ENCODE assay signal across 23 cellular contexts in genomic region chr5:33743089-33743488, GRCh38.
DNase-seq lines count a peak whose midpoint lies in the region; ATAC-seq and TF ChIP-seq lines count a peak whose summit lies in the region.
"Had no signal": no experiment of that assay in that cellular context is flagged by ENCODE, and none has a peak within 500 bp of the region (broad histone marks: within the 10 kb centered on the region; RNA-seq: fewer than 3 reads in every experiment).

No MANE protein-coding gene starts in this region.

- no peaks in the 10 kb centered on the region for H3K9me3 ChIP-seq in IMR-90 (ENCODE audit: control insufficient read depth, insufficient read depth, low read length)

- TF ChIP-seq CTCF in IMR-90 (conservative IDR thresholded peaks at IDR 0.05; ENCODE audit: low read depth, low read length): no peak
- TF ChIP-seq CTCF in endothelial cell (IDR thresholded peaks at IDR 0.05; ENCODE audit: unreplicated experiment): no peak
- TF ChIP-seq CTCF in neural crest cell (conservative IDR thresholded peaks at IDR 0.05): no peak

- H2AFZ ChIP-seq in IMR-90 (replicated peaks; ENCODE audit: low read length, poor library complexity): no peak overlapping the region

- H3K4ac ChIP-seq in IMR-90 (ENCODE audit: low read depth, low read length): no peak overlapping the region

- peaks cover 5% of the 10 kb centered on the region for H3K4me1 Mint-ChIP-seq in endothelial cell (ENCODE audit: unreplicated experiment)
- peaks cover 9% of the 10 kb centered on the region for H3K4me1 Mint-ChIP-seq in neural crest cell

- H3K56ac ChIP-seq in IMR-90 (ENCODE audit: extremely low read depth, insufficient read depth, low read length): no peak overlapping the region

- no peak overlapping the region for H3K4me2 ChIP-seq in IMR-90 (ENCODE audit: low read depth, low read length)

- no peaks in the 10 kb centered on the region for H3K9me3 Mint-ChIP-seq in endothelial cell (ENCODE audit: unreplicated experiment)
- H3K9me3 Mint-ChIP-seq in neural crest cell: no peaks in the 10 kb centered on the region
- H3K9me3 Mint-ChIP-seq: CD8-positive, alpha-beta T cell had no signal

- H3K36me3 ChIP-seq in IMR-90 (ENCODE audit: control insufficient read depth, insufficient read depth, low read length): no peaks in the 10 kb centered on the region

- peaks cover 3% of the 10 kb centered on the region for H3K4me1 ChIP-seq in IMR-90 (ENCODE audit: control insufficient read depth, insufficient read depth, low read length)

- peak; percentile 13 for DNase-seq in NCI-H345 (lab: John Stamatoyannopoulos, UW)
- DNase-seq in NCI-H345 treated with DMSO at 0.1 percent for 48 hours (lab: John Stamatoyannopoulos, UW; ENCODE audit: unreplicated experiment): no peak
- DNase-seq in IMR-90: no peak
- no peak for DNase-seq in endothelial cell (ENCODE audit: low spot score)
- DNase-seq in neural crest cell (ENCODE audit: low read depth, low spot score): no peak
- no peak for DNase-seq in T-helper 9 cell
- DNase-seq in posterior cingulate gyrus: no peak
- DNase-seq in retina: no peak
- DNase-seq: 8988T; C1 segment of cervical spinal cord; CD8-positive, alpha-beta T cell; DND-41; GOT3; KG1; NCI-H1092; NCI-H1436; NCI-H187 treated with DMSO at 0.1 percent for 48 hours; NCI-H2107; NCI-H226; NCI-H524 treated with DMSO at 0.1 percent for 48 hours; NCI-H82; OCI-M1 had no signal

- no peak overlapping the region for H2BK15ac ChIP-seq in IMR-90 (ENCODE audit: low read depth, low read length)

- H3K27me3 Mint-ChIP-seq in endothelial cell (ENCODE audit: unreplicated experiment): no peaks in the 10 kb centered on the region
- H3K27me3 Mint-ChIP-seq in neural crest cell (ENCODE audit: low read depth): no peaks in the 10 kb centered on the region

- H2AK5ac ChIP-seq in IMR-90 (ENCODE audit: low read depth, low read length): no peak overlapping the region

- intact Hi-C loops in IMR-90 (cut with micrococcal nuclease): no loop called here
- intact Hi-C loops in posterior cingulate gyrus (cut with DNase I): no loop called here

- CTCF ChIA-PET in IMR-90 (lab: Yijun Ruan, JAX): no interaction called here

- dilution Hi-C loops in IMR-90 (cut with HindIII; ENCODE audit: low sequenced_read_pairs, unreplicated experiment): no loop called here

- H2BK20ac ChIP-seq in IMR-90 (ENCODE audit: low read depth, low read length): no peak overlapping the region

- H3K79me1 ChIP-seq in IMR-90 (ENCODE audit: low read depth in 1 of 2, low read length in 2 of 2): peaks cover 0 to 25% of the 10 kb centered on the region in 2 experiments; a peak in 3 of 4 replicates

- no peak overlapping the region for H2BK120ac ChIP-seq in IMR-90 (ENCODE audit: low read depth, low read length)

- peaks cover 5% of the 10 kb centered on the region; the same call in 1 of the 2 replicates for H3K9me1 ChIP-seq in IMR-90 (ENCODE audit: insufficient read depth, low read length)

- no peak for TF ChIP-seq POLR2A in IMR-90 (IDR thresholded peaks at IDR 0.05; ENCODE audit: low read depth, low read length)

- H3K4me3 Mint-ChIP-seq in endothelial cell (ENCODE audit: unreplicated experiment) (no peak overlapping the region), neural crest cell (no peak overlapping the region)
- H3K4me3 Mint-ChIP-seq: CD8-positive, alpha-beta T cell had no signal

- H3K9ac ChIP-seq in IMR-90 (ENCODE audit: low read depth, low read length): no peak overlapping the region

- H3K27me3 ChIP-seq in IMR-90 (ENCODE audit: control insufficient read depth, insufficient read depth, low read length): no peaks in the 10 kb centered on the region

- no peak for ATAC-seq in IMR-90 (ENCODE audit: low read depth)
- ATAC-seq: CD8-positive, alpha-beta T cell; HCT116 had no signal

- no peaks in the 10 kb centered on the region for H4K20me1 ChIP-seq in IMR-90 (ENCODE audit: insufficient read depth, low read length)

- H3K27ac ChIP-seq in IMR-90 (ENCODE audit: insufficient read depth, low read length): no peak overlapping the region

- no peak overlapping the region for H3K18ac ChIP-seq in IMR-90 (ENCODE audit: low read depth, low read length)

- no peak overlapping the region for H4K8ac ChIP-seq in IMR-90 (ENCODE audit: low read depth in 2 of 2, low read length in 2 of 2)

- TF ChIP-seq RAD21 in IMR-90 (IDR thresholded peaks at IDR 0.05; ENCODE audit: low read length): no peak

- BruUV-seq in IMR-90 (replicated peaks; lab: Mats Ljungman, UMichigan): no TSS peak

- no peaks in the 10 kb centered on the region for H3K36me3 Mint-ChIP-seq in endothelial cell (ENCODE audit: low read depth, unreplicated experiment)
- H3K36me3 Mint-ChIP-seq in neural crest cell (ENCODE audit: low read depth): peaks cover 2% of the 10 kb centered on the region
- H3K36me3 Mint-ChIP-seq: CD8-positive, alpha-beta T cell had no signal

- H4K91ac ChIP-seq in IMR-90 (ENCODE audit: insufficient read depth, low read depth, low read length): no peak overlapping the region

- H3K4me3 ChIP-seq in IMR-90 (ENCODE audit: insufficient read depth, low read depth, low read length): no peak overlapping the region

- no peak overlapping the region for H2BK5ac ChIP-seq in IMR-90 (ENCODE audit: low read depth, low read length, poor library complexity, severe bottlenecking)

- peak overlapping the region; percentile 34 for H2AK9ac ChIP-seq in IMR-90 (replicated peaks; ENCODE audit: low read depth, low read length, poor library complexity)

- POLR2A ChIA-PET in IMR-90 (lab: Charles Lee; ENCODE audit: unreplicated experiment): no interaction called here

- H3K27ac Mint-ChIP-seq in endothelial cell (ENCODE audit: unreplicated experiment) (peak overlapping the region; percentile 22), neural crest cell (ENCODE audit: unreplicated experiment) (peak overlapping the region; percentile 58)
- H3K27ac Mint-ChIP-seq: CD8-positive, alpha-beta T cell had no signal

- no CpG with 5 or more reads among the region's 3 CpGs for WGBS in IMR-90 (ENCODE audit: extremely low coverage in 2 of 2, insufficient read length in 1 of 2), 2 experiments

- H3K14ac ChIP-seq in IMR-90 (replicated peaks; ENCODE audit: low read depth, low read length): no peak overlapping the region

- H4K5ac ChIP-seq in IMR-90 (ENCODE audit: low read depth, low read length): no peak overlapping the region

- H3K23ac ChIP-seq in IMR-90 (ENCODE audit: low read depth, low read length): no peak overlapping the region

- in situ Hi-C loops in IMR-90 (cut with MboI; ENCODE audit: low sequenced_read_pairs): no loop called here

TF ChIP-seq in IMR-90, 13 proteins besides CTCF, POLR2A, EP300 and RAD21:
- no peak for TF ChIP-seq RCOR1 (IDR thresholded peaks at IDR 0.05; ENCODE audit: insufficient replicate concordance, low read length)
- no peak for TF ChIP-seq MXI1 (IDR thresholded peaks at IDR 0.05; ENCODE audit: borderline replicate concordance, low read depth, low read length)
- TF ChIP-seq BHLHE40 (IDR thresholded peaks at IDR 0.05; ENCODE audit: low read depth, low read length): no peak
- TF ChIP-seq CEBPB (IDR thresholded peaks at IDR 0.05; ENCODE audit: low read depth, low read length): no peak
- no peak for TF ChIP-seq CHD1 (IDR thresholded peaks at IDR 0.05; ENCODE audit: low read depth, low read length)
- no peak for TF ChIP-seq SMC3 (IDR thresholded peaks at IDR 0.05; ENCODE audit: low read depth, low read length)
- TF ChIP-seq, protein P1, sequence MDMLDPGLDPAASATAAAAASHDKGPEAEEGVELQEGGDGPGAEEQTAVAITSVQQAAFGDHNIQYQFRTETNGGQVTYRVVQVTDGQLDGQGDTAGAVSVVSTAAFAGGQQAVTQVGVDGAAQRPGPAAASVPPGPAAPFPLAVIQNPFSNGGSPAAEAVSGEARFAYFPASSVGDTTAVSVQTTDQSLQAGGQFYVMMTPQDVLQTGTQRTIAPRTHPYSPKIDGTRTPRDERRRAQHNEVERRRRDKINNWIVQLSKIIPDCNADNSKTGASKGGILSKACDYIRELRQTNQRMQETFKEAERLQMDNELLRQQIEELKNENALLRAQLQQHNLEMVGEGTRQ (IDR thresholded peaks at IDR 0.05; ENCODE audit: low read depth, low read length): no peak
- TF ChIP-seq NFE2L2 (IDR thresholded peaks at IDR 0.05; ENCODE audit: low read depth, low read length): no peak
- no peak for TF ChIP-seq MAFK (IDR thresholded peaks at IDR 0.05; ENCODE audit: low read depth, low read length)
- no peak for TF ChIP-seq FOS (IDR thresholded peaks at IDR 0.05; ENCODE audit: low read depth, low read length)
- no peak for TF ChIP-seq RFX5 (IDR thresholded peaks at IDR 0.05; ENCODE audit: low read depth, low read length)
- TF ChIP-seq MAZ (IDR thresholded peaks at IDR 0.05; ENCODE audit: borderline replicate concordance, low read depth, low read length): no peak
- TF ChIP-seq ELK1 (IDR thresholded peaks at IDR 0.05; ENCODE audit: borderline replicate concordance, low read depth, low read length): no peak
